ENCODE assay signal across 32 cellular contexts in genomic region chr20:38326309-38326708, GRCh38. TPM values are rescaled to one million over a fixed set of nuclear protein-coding genes. Genes with fewer than 3 reads are reported as not detected.
"Had no signal": no experiment of that assay in that cellular context is flagged by ENCODE, and none has a peak within 500 bp of the region (broad histone marks: within the 10 kb centered on the region; RNA-seq: fewer than 3 reads in every experiment).

No MANE protein-coding gene starts in this region.

- H3K4me1 ChIP-seq: ascending aorta, breast epithelium, esophagus squamous epithelium, gastroesophageal sphincter, heart right ventricle had no signal

- H3K4me2 ChIP-seq: hepatocyte had no signal

- H3K79me2 ChIP-seq: hepatocyte had no signal

- H3K36me3 ChIP-seq: ascending aorta, breast epithelium, esophagus squamous epithelium, gastroesophageal sphincter, heart right ventricle, WERI-Rb-1 had no signal

- H3K27me3 ChIP-seq: ascending aorta, breast epithelium, hepatocyte had no signal

- H3K9me3 ChIP-seq: ascending aorta, breast epithelium, esophagus squamous epithelium, gastroesophageal sphincter had no signal

- ATAC-seq: activated CD4-positive, alpha-beta T cell treated with anti-CD3 and anti-CD28 coated beads for 36 hours; activated naive CD4-positive, alpha-beta T cell treated with anti-CD3 and anti-CD28 coated beads, Interleukin-2, amount 50 U/mL, for 72 hours; activated T-cell treated with anti-CD3 and anti-CD28 coated beads, Interleukin-2, amount 50 U/mL, for 72 hours; effector memory CD8-positive, alpha-beta T cell; gastroesophageal sphincter; heart right ventricle; T-helper 17 cell had no signal

- H3K27ac ChIP-seq: ascending aorta, breast epithelium, coronary artery, dorsolateral prefrontal cortex, epithelial cell of prostate, esophagus squamous epithelium, gastroesophageal sphincter, heart right ventricle, hepatocyte, WERI-Rb-1 had no signal

- H2AFZ ChIP-seq: hepatocyte had no signal

- DNase-seq: activated B cell treated with CpG ODN at 0.5 μM for 24 hours; activated CD4-positive, alpha-beta memory T cell treated with anti-CD3 and anti-CD28 coated beads, Interleukin-2, amount 10 ng/mL, durations not matched to agents 7 days and 5 days; activated CD4-positive, alpha-beta T cell treated with anti-CD3 and anti-CD28 coated beads for 36 hours; activated CD4-positive, alpha-beta T cell treated with anti-CD3 and anti-CD28 coated beads, Interleukin-2, amount 10 ng/mL, durations not matched to agents 7 days and 5 days; activated CD4-positive, alpha-beta T cell treated with anti-CD3 and anti-CD28 coated beads, Interleukin-2, amount 50 U/mL, for 4 hours; activated CD4-positive, CD25-positive, alpha-beta regulatory T cell treated with anti-CD3 and anti-CD28 coated beads, Interleukin-2, amount 50 U/mL, for 72 hours; activated CD8-positive, alpha-beta memory T cell treated with anti-CD3 and anti-CD28 coated beads, Interleukin-2, amount 50 U/mL, for 48 hours; activated gamma-delta T cell; activated naive CD4-positive, alpha-beta T cell; activated naive CD4-positive, alpha-beta T cell treated with anti-CD3 and anti-CD28 coated beads, Interleukin-2, amount 10 ng/mL, durations not matched to agents 7 days and 5 days; activated naive CD8-positive, alpha-beta T cell treated with anti-CD3 and anti-CD28 coated beads, Interleukin-2, amount 10 ng/mL, durations not matched to agents 7 days and 5 days; activated T-cell treated with anti-CD3 and anti-CD28 coated beads for 4 hours; activated T-cell treated with anti-CD3 and anti-CD28 coated beads, Interleukin-2, amount 50 U/mL, for 24 hours; activated T-cell treated with anti-CD3 and anti-CD28 coated beads, Interleukin-2, amount 50 U/mL, for 72 hours; effector memory CD8-positive, alpha-beta T cell; esophagus squamous epithelium; foreskin melanocyte; heart right ventricle; T-helper 17 cell; T1000; WERI-Rb-1 had no signal

- H3K4me3 ChIP-seq: ascending aorta, breast epithelium, coronary artery, dorsolateral prefrontal cortex, esophagus squamous epithelium, gastroesophageal sphincter, heart right ventricle, hepatocyte had no signal

RNA-seq across cellular contexts. Expression of gene LBP, which starts 20.0 kb away (rescaled TPM):
- total RNA-seq: activated B cell treated with CpG ODN at 0.5 μM for 24 hours; activated CD4-positive, alpha-beta memory T cell treated with anti-CD3 and anti-CD28 coated beads, Interleukin-2, amount 10 ng/mL, durations not matched to agents 7 days and 5 days; activated CD4-positive, alpha-beta T cell treated with anti-CD3 and anti-CD28 coated beads for 36 hours; activated CD4-positive, alpha-beta T cell treated with anti-CD3 and anti-CD28 coated beads, Interleukin-2, amount 10 ng/mL, durations not matched to agents 7 days and 5 days; activated naive CD4-positive, alpha-beta T cell treated with anti-CD3 and anti-CD28 coated beads, Interleukin-2, amount 50 U/mL, for 72 hours; activated naive CD8-positive, alpha-beta T cell treated with anti-CD3 and anti-CD28 coated beads, Interleukin-2, amount 10 ng/mL, durations not matched to agents 7 days and 5 days; activated T-cell treated with anti-CD3 and anti-CD28 coated beads, Interleukin-2, amount 50 U/mL, for 72 hours; fibroblast of villous mesenchyme; glomerular endothelial cell; T-helper 17 cell had no signal

RNA-seq across cellular contexts. Expression of gene BPI, which starts 22.4 kb away (rescaled TPM):
- total RNA-seq: activated B cell treated with CpG ODN at 0.5 μM for 24 hours; activated CD4-positive, alpha-beta memory T cell treated with anti-CD3 and anti-CD28 coated beads, Interleukin-2, amount 10 ng/mL, durations not matched to agents 7 days and 5 days; activated CD4-positive, alpha-beta T cell treated with anti-CD3 and anti-CD28 coated beads for 36 hours; activated CD4-positive, alpha-beta T cell treated with anti-CD3 and anti-CD28 coated beads, Interleukin-2, amount 10 ng/mL, durations not matched to agents 7 days and 5 days; activated naive CD4-positive, alpha-beta T cell treated with anti-CD3 and anti-CD28 coated beads, Interleukin-2, amount 50 U/mL, for 72 hours; activated naive CD8-positive, alpha-beta T cell treated with anti-CD3 and anti-CD28 coated beads, Interleukin-2, amount 10 ng/mL, durations not matched to agents 7 days and 5 days; activated T-cell treated with anti-CD3 and anti-CD28 coated beads, Interleukin-2, amount 50 U/mL, for 72 hours; ascending aorta; fibroblast of lung; fibroblast of villous mesenchyme; glomerular endothelial cell; T-helper 17 cell had no signal
